In the genomic region with DNA sequence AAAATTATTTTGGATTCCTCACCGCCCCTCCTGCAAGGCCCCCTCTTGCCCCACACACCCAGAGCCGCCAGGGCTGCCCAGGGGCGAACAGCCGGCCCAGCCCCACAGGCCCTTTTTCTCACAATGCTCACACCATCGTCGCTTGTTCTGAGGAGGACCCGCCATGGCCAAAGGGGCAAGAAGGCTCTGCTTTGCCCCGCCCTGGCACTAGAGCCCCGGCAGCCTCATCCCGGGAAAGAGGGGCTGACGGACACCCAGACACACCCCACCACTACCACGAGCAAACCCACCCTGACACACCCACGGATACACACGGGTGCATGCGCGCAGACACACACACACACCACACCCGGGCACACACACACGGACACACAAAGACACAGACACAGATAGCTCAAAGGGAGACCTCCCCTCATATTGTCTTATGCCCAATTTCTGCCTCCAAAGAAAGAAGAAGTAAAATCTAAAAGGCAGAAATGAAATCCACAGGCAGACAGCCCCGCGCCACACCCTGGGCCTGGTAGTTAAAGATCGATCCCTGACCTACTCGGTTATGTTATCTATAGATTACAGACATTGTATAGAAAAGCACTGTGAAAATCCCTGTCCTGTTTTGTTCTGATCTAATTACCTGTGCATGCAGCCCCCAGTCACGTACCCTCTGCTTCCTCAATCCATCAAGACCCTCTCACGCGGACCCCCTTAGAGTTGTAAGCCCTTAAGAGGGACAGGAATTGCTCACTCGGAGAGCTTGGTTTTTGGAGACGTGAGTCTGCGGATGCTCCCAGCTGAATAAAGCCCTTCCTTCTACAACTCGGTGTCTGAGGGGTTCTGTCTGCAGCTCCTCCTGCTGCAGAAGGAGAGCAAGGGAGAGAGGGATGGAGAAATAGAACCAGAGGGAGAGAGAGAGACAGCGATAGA, we compare ENCODE assay signal across 8 cellular contexts.
DNase-seq lines count a peak whose midpoint lies in the region; ATAC-seq and TF ChIP-seq lines count a peak whose summit lies in the region.
"Not testable (repeated sequence)": the region's sequence is repeated elsewhere in the genome, so short reads cannot be mapped to it uniquely, and the experiment has no call there.

No MANE protein-coding gene starts in this region.

- H3K36me3 ChIP-seq in colonic mucosa; hepatocyte (replicated peaks; ENCODE audit: insufficient read depth, low read depth); naive thymus-derived CD4-positive, alpha-beta T cell (ENCODE audit: control insufficient read depth in 2 of 3, insufficient read depth in 3 of 3, low read length in 3 of 3): not testable (repeated sequence)

- H3K79me2 ChIP-seq in hepatocyte = not testable (repeated sequence)

- not testable (repeated sequence) for H4K20me1 ChIP-seq in hepatocyte (ENCODE audit: insufficient read depth, poor library complexity, severe bottlenecking)

- 24% methylated on average over 30 of the region's 30 CpGs for WGBS in hepatocyte (ENCODE audit: low lambda C conversion rate, missing lambda C conversion rate)

- POLR2A ChIA-PET in naive thymus-derived CD4-positive, alpha-beta T cell (lab: Charles Lee) = not testable (repeated sequence)

- peaks cover 53% of the 10 kb centered on the region for H3K4me1 Mint-ChIP-seq in CD14-positive monocyte
- H3K4me1 Mint-ChIP-seq in activated T-cell treated with anti-CD3 and anti-CD28 coated beads, Interleukin-2, amount 50 U/mL, for 4 hours (ENCODE audit: low read depth) = peaks cover 35% of the 10 kb centered on the region
- H3K4me1 Mint-ChIP-seq in naive thymus-derived CD4-positive, alpha-beta T cell = peaks cover 28 to 41% (median 33%) of the 10 kb centered on the region in 7 donors
- H3K4me1 Mint-ChIP-seq in stimulated activated effector memory CD8-positive, alpha-beta T cell treated with anti-CD3 and anti-CD28 coated beads, Interleukin-12 subunit alpha, Interleukin-12 subunit beta, amount 100 ng/mL, for 72 hours = peaks cover 38% of the 10 kb centered on the region

- H3K27ac ChIP-seq in colonic mucosa = peak overlapping the region; percentile 49
- peak overlapping the region; percentile 21 for H3K27ac ChIP-seq in hepatocyte
- H3K27ac ChIP-seq in naive thymus-derived CD4-positive, alpha-beta T cell (ENCODE audit: low read depth, low read length) = not testable (repeated sequence)

- peak; percentile 18 for ATAC-seq in GM21447 (IDR thresholded peaks at IDR 0.05; ENCODE audit: unreplicated experiment)
- not testable (repeated sequence) for ATAC-seq in activated T-cell treated with anti-CD3 and anti-CD28 coated beads, Interleukin-2, amount 50 U/mL, for 4 hours; stimulated activated effector memory CD8-positive, alpha-beta T cell treated with anti-CD3 and anti-CD28 coated beads, Interleukin-12 subunit alpha, Interleukin-12 subunit beta, amount 100 ng/mL, for 72 hours
- peak; percentile 19 for ATAC-seq in naive thymus-derived CD4-positive, alpha-beta T cell

- H3K9me3 ChIP-seq in colonic mucosa; hepatocyte (ENCODE audit: low read depth); naive thymus-derived CD4-positive, alpha-beta T cell (ENCODE audit: control insufficient read depth in 2 of 3, low read length in 3 of 3): not testable (repeated sequence)

- peak overlapping the region; percentile 80 to 90 (median 86) for H3K27ac Mint-ChIP-seq in CD14-positive monocyte
- H3K27ac Mint-ChIP-seq in naive thymus-derived CD4-positive, alpha-beta T cell = peak overlapping the region in 2 of 9 donors; percentile 48 to 79
- H3K27ac Mint-ChIP-seq in stimulated activated effector memory CD8-positive, alpha-beta T cell treated with anti-CD3 and anti-CD28 coated beads, Interleukin-12 subunit alpha, Interleukin-12 subunit beta, amount 100 ng/mL, for 72 hours = peak overlapping the region; percentile 89

- peak overlapping the region; percentile 42 for H3K4me3 ChIP-seq in colonic mucosa
- peak overlapping the region; percentile 1 for H3K4me3 ChIP-seq in hepatocyte
- H3K4me3 ChIP-seq in naive thymus-derived CD4-positive, alpha-beta T cell (ENCODE audit: low read length) = not testable (repeated sequence)

- peak overlapping the region; percentile 82 to 96 for H3K4me3 Mint-ChIP-seq in CD14-positive monocyte
- H3K4me3 Mint-ChIP-seq in activated T-cell treated with anti-CD3 and anti-CD28 coated beads, Interleukin-2, amount 50 U/mL, for 4 hours = peak overlapping the region; percentile 55
- H3K4me3 Mint-ChIP-seq in naive thymus-derived CD4-positive, alpha-beta T cell = peak overlapping the region; percentile 44 to 79 (median 65)
- H3K4me3 Mint-ChIP-seq in stimulated activated effector memory CD8-positive, alpha-beta T cell treated with anti-CD3 and anti-CD28 coated beads, Interleukin-12 subunit alpha, Interleukin-12 subunit beta, amount 100 ng/mL, for 72 hours = peak overlapping the region; percentile 72

- H3K36me3 Mint-ChIP-seq in CD14-positive monocyte = peaks cover 15 to 21% of the 10 kb centered on the region in 2 donors
- H3K36me3 Mint-ChIP-seq in activated T-cell treated with anti-CD3 and anti-CD28 coated beads, Interleukin-2, amount 50 U/mL, for 4 hours (ENCODE audit: insufficient read depth) = not testable (repeated sequence)
- H3K36me3 Mint-ChIP-seq in naive thymus-derived CD4-positive, alpha-beta T cell = peaks cover 0 to 17% (median 0%) of the 10 kb centered on the region in 5 donors
- H3K36me3 Mint-ChIP-seq in stimulated activated effector memory CD8-positive, alpha-beta T cell treated with anti-CD3 and anti-CD28 coated beads, Interleukin-12 subunit alpha, Interleukin-12 subunit beta, amount 100 ng/mL, for 72 hours = peaks cover 41% of the 10 kb centered on the region

- not testable (repeated sequence) for H3K9me2 ChIP-seq in hepatocyte (replicated peaks; ENCODE audit: insufficient read depth)

- H2AFZ ChIP-seq in hepatocyte = peak overlapping the region; percentile 28

- peaks cover 42 to 48% (median 45%) of the 10 kb centered on the region in 3 donors for H3K27me3 Mint-ChIP-seq in CD14-positive monocyte (ENCODE audit: low read depth in 3 of 3)
- H3K27me3 Mint-ChIP-seq in activated T-cell treated with anti-CD3 and anti-CD28 coated beads, Interleukin-2, amount 50 U/mL, for 4 hours (ENCODE audit: low read depth) = peaks cover 52% of the 10 kb centered on the region
- H3K27me3 Mint-ChIP-seq in naive thymus-derived CD4-positive, alpha-beta T cell = peaks cover 45 to 58% (median 53%) of the 10 kb centered on the region in 5 donors

- TF ChIP-seq CTCF in CD14-positive monocyte (IDR thresholded peaks at IDR 0.05); colonic mucosa (IDR thresholded peaks at IDR 0.05): not testable (repeated sequence)
- TF ChIP-seq CTCF in hepatocyte (IDR thresholded peaks at IDR 0.05; ENCODE audit: poor library complexity) = peak; percentile 8

- H3K27me3 ChIP-seq in colonic mucosa = peaks cover 27% of the 10 kb centered on the region
- peaks cover 50% of the 10 kb centered on the region for H3K27me3 ChIP-seq in hepatocyte
- H3K27me3 ChIP-seq in naive thymus-derived CD4-positive, alpha-beta T cell (ENCODE audit: control insufficient read depth in 2 of 2, insufficient read depth in 2 of 2, low read length in 2 of 2) = peaks cover 0 to 15% of the 10 kb centered on the region in 2 donors

- CTCF ChIA-PET in naive thymus-derived CD4-positive, alpha-beta T cell (lab: Charles Lee) = not testable (repeated sequence)

- H3K9ac ChIP-seq in colonic mucosa (ENCODE audit: low read depth in 2 of 2, low read length in 2 of 2) = peak overlapping the region in 1 of 2 donors; percentile 4

- DNase-seq in CD14-positive monocyte (ENCODE audit: low spot score); activated T-cell treated with anti-CD3 and anti-CD28 coated beads, Interleukin-2, amount 50 U/mL, for 4 hours: not testable (repeated sequence)
- DNase-seq in NAMALWA (ENCODE audit: low spot score) = peak; percentile 37
- DNase-seq in colonic mucosa = peak; percentile 33
- peak; percentile 41 for DNase-seq in hepatocyte (ENCODE audit: low spot score)
- DNase-seq in naive thymus-derived CD4-positive, alpha-beta T cell = peak in 7 of 9 donors; percentile 10 to 55 (median 22)
- DNase-seq in stimulated activated effector memory CD8-positive, alpha-beta T cell treated with anti-CD3 and anti-CD28 coated beads, Interleukin-12 subunit alpha, Interleukin-12 subunit beta, amount 100 ng/mL, for 72 hours (ENCODE audit: low spot score in 2 of 2) = peak in 1 of 2 donors; percentile 79

- H3K4me1 ChIP-seq in colonic mucosa = not testable (repeated sequence)
- H3K4me1 ChIP-seq in hepatocyte (ENCODE audit: insufficient read depth) = peaks cover 15% of the 10 kb centered on the region
- H3K4me1 ChIP-seq in naive thymus-derived CD4-positive, alpha-beta T cell (ENCODE audit: control insufficient read depth in 2 of 2, insufficient read depth in 2 of 2, low read length in 2 of 2) = peaks cover 3 to 14% of the 10 kb centered on the region in 2 donors

- peaks cover 0 to 29% (median 10%) of the 10 kb centered on the region in 7 donors for H3K9me3 Mint-ChIP-seq in CD14-positive monocyte
- not testable (repeated sequence) for H3K9me3 Mint-ChIP-seq in activated T-cell treated with anti-CD3 and anti-CD28 coated beads, Interleukin-2, amount 50 U/mL, for 4 hours; stimulated activated effector memory CD8-positive, alpha-beta T cell treated with anti-CD3 and anti-CD28 coated beads, Interleukin-12 subunit alpha, Interleukin-12 subunit beta, amount 100 ng/mL, for 72 hours
- H3K9me3 Mint-ChIP-seq in naive thymus-derived CD4-positive, alpha-beta T cell = peaks cover 0 to 22% (median 9%) of the 10 kb centered on the region in 11 donors

- intact Hi-C loops in CD14-positive monocyte (cut with micrococcal nuclease); colonic mucosa (cut with DNase I); naive thymus-derived CD4-positive, alpha-beta T cell (cut with micrococcal nuclease): not testable (repeated sequence)

- H3K4me2 ChIP-seq in hepatocyte = peak overlapping the region; percentile 66
